In genomic region chr1:224747578-224747977, GRCh38 we compare ENCODE assay signal across 9 cellular contexts.
DNase-seq lines count a peak whose midpoint lies in the region; ATAC-seq and TF ChIP-seq lines count a peak whose summit lies in the region.
"Had no signal": no experiment of that assay in that cellular context is flagged by ENCODE, and none has a peak within 500 bp of the region (broad histone marks: within the 10 kb centered on the region; RNA-seq: fewer than 3 reads in every experiment).

No MANE protein-coding gene starts in this region.

- H3K4me3 Mint-ChIP-seq in activated naive CD4-positive, alpha-beta T cell treated with anti-CD3 and anti-CD28 coated beads for 36 hours: no peak overlapping the region
- H3K4me3 Mint-ChIP-seq in activated naive CD4-positive, alpha-beta T cell treated with anti-CD3 and anti-CD28 coated beads, Interleukin-2, amount 10 ng/mL, durations not matched to agents 7 days and 5 days: no peak overlapping the region
- H3K4me3 Mint-ChIP-seq in stimulated activated naive CD8-positive, alpha-beta T cell treated with anti-CD3 and anti-CD28 coated beads, Interleukin-15, amount 100 ng/mL, for 72 hours: no peak overlapping the region
- H3K4me3 Mint-ChIP-seq: CD8-positive, alpha-beta T cell had no signal

- no peak overlapping the region for H3K27ac Mint-ChIP-seq in activated naive CD4-positive, alpha-beta T cell treated with anti-CD3 and anti-CD28 coated beads for 36 hours
- no peak overlapping the region for H3K27ac Mint-ChIP-seq in activated naive CD4-positive, alpha-beta T cell treated with anti-CD3 and anti-CD28 coated beads, Interleukin-2, amount 10 ng/mL, durations not matched to agents 7 days and 5 days
- no peak overlapping the region for H3K27ac Mint-ChIP-seq in stimulated activated naive CD8-positive, alpha-beta T cell treated with anti-CD3 and anti-CD28 coated beads, Interleukin-15, amount 100 ng/mL, for 72 hours
- H3K27ac Mint-ChIP-seq: CD8-positive, alpha-beta T cell had no signal

- DNase-seq in activated naive CD4-positive, alpha-beta T cell treated with anti-CD3 and anti-CD28 coated beads for 36 hours: peak; percentile 29
- no peak for DNase-seq in activated naive CD4-positive, alpha-beta T cell treated with anti-CD3 and anti-CD28 coated beads, Interleukin-2, amount 10 ng/mL, durations not matched to agents 7 days and 5 days
- DNase-seq in stimulated activated naive CD8-positive, alpha-beta T cell treated with anti-CD3 and anti-CD28 coated beads, Interleukin-15, amount 100 ng/mL, for 72 hours: peak; percentile 52 to 55
- no peak for DNase-seq in NCI-H345 treated with DMSO at 0.1 percent for 48 hours (lab: John Stamatoyannopoulos, UW; ENCODE audit: unreplicated experiment)
- DNase-seq in uterus: no peak
- DNase-seq in inferior parietal cortex (ENCODE audit: extremely low spot score): no peak
- DNase-seq: CD8-positive, alpha-beta T cell had no signal

- no peaks in the 10 kb centered on the region for H3K27me3 ChIP-seq in uterus

- no peaks in the 10 kb centered on the region for H3K9me3 ChIP-seq in uterus

- H3K4me1 ChIP-seq in uterus: no peaks in the 10 kb centered on the region

- no peak overlapping the region for H3K4me3 ChIP-seq in uterus

- intact Hi-C loops in activated naive CD4-positive, alpha-beta T cell treated with anti-CD3 and anti-CD28 coated beads for 36 hours (cut with micrococcal nuclease): loop anchor here (5.0 kb wide), 1 partner anchor 125 kb away; no protein-coding TSS in a partner anchor
- intact Hi-C loops in uterus (cut with DNase I; ENCODE audit: low total_unique reads): no loop called here

- no peak for TF ChIP-seq POLR2A in uterus (IDR thresholded peaks at IDR 0.05)

- no peak overlapping the region for H3K27ac ChIP-seq in uterus

- peaks cover 34% of the 10 kb centered on the region for H3K4me1 Mint-ChIP-seq in activated naive CD4-positive, alpha-beta T cell treated with anti-CD3 and anti-CD28 coated beads for 36 hours (ENCODE audit: low read depth)
- H3K4me1 Mint-ChIP-seq in activated naive CD4-positive, alpha-beta T cell treated with anti-CD3 and anti-CD28 coated beads, Interleukin-2, amount 10 ng/mL, durations not matched to agents 7 days and 5 days: peaks cover 24% of the 10 kb centered on the region
- H3K4me1 Mint-ChIP-seq in stimulated activated naive CD8-positive, alpha-beta T cell treated with anti-CD3 and anti-CD28 coated beads, Interleukin-15, amount 100 ng/mL, for 72 hours: peaks cover 80% of the 10 kb centered on the region

- H3K36me3 Mint-ChIP-seq in activated naive CD4-positive, alpha-beta T cell treated with anti-CD3 and anti-CD28 coated beads for 36 hours (ENCODE audit: low read depth): no peaks in the 10 kb centered on the region
- H3K36me3 Mint-ChIP-seq in activated naive CD4-positive, alpha-beta T cell treated with anti-CD3 and anti-CD28 coated beads, Interleukin-2, amount 10 ng/mL, durations not matched to agents 7 days and 5 days: no peaks in the 10 kb centered on the region
- H3K36me3 Mint-ChIP-seq: CD8-positive, alpha-beta T cell had no signal

- no peak for TF ChIP-seq CTCF in uterus (IDR thresholded peaks at IDR 0.05)

- ATAC-seq in HG03139 (IDR thresholded peaks at IDR 0.05; ENCODE audit: unreplicated experiment) (peak; percentile 45), SK-N-SH treated with all-trans-retinoic acid at 6 μM for 48 hours (peak; percentile 45; the same call in 2 of the 3 replicates)
- ATAC-seq in stimulated activated naive CD8-positive, alpha-beta T cell treated with anti-CD3 and anti-CD28 coated beads, Interleukin-15, amount 100 ng/mL, for 72 hours: peak; percentile 68
- ATAC-seq: CD8-positive, alpha-beta T cell had no signal

- CTCF ChIA-PET in activated naive CD4-positive, alpha-beta T cell treated with anti-CD3 and anti-CD28 coated beads for 36 hours (lab: Charles Lee): no interaction called here
- CTCF ChIA-PET in activated naive CD4-positive, alpha-beta T cell treated with anti-CD3 and anti-CD28 coated beads, Interleukin-2, amount 10 ng/mL, durations not matched to agents 7 days and 5 days (lab: Charles Lee): no interaction called here

- peaks cover 15% of the 10 kb centered on the region for H3K27me3 Mint-ChIP-seq in activated naive CD4-positive, alpha-beta T cell treated with anti-CD3 and anti-CD28 coated beads for 36 hours (ENCODE audit: low read depth)
- peaks cover 10% of the 10 kb centered on the region for H3K27me3 Mint-ChIP-seq in activated naive CD4-positive, alpha-beta T cell treated with anti-CD3 and anti-CD28 coated beads, Interleukin-2, amount 10 ng/mL, durations not matched to agents 7 days and 5 days
- peaks cover 11% of the 10 kb centered on the region for H3K27me3 Mint-ChIP-seq in stimulated activated naive CD8-positive, alpha-beta T cell treated with anti-CD3 and anti-CD28 coated beads, Interleukin-15, amount 100 ng/mL, for 72 hours

- H3K9me3 Mint-ChIP-seq in activated naive CD4-positive, alpha-beta T cell treated with anti-CD3 and anti-CD28 coated beads for 36 hours: no peaks in the 10 kb centered on the region
- H3K9me3 Mint-ChIP-seq in activated naive CD4-positive, alpha-beta T cell treated with anti-CD3 and anti-CD28 coated beads, Interleukin-2, amount 10 ng/mL, durations not matched to agents 7 days and 5 days: no peaks in the 10 kb centered on the region
- H3K9me3 Mint-ChIP-seq in stimulated activated naive CD8-positive, alpha-beta T cell treated with anti-CD3 and anti-CD28 coated beads, Interleukin-15, amount 100 ng/mL, for 72 hours: no peaks in the 10 kb centered on the region
- H3K9me3 Mint-ChIP-seq: CD8-positive, alpha-beta T cell had no signal

- H3K36me3 ChIP-seq in uterus: no peaks in the 10 kb centered on the region

TF ChIP-seq in SK-N-SH treated with all-trans-retinoic acid at 6 μM for 48 hours, 23 proteins besides CTCF, POLR2A, EP300 and RAD21:
- TF ChIP-seq ZNF565 (CRISPR knock-in tag; conservative IDR thresholded peaks at IDR 0.05; ENCODE audit: low read depth): no peak
- no peak for TF ChIP-seq OSR1 (CRISPR knock-in tag; IDR thresholded peaks at IDR 0.05)
- no peak for TF ChIP-seq BACH2 (CRISPR knock-in tag; IDR thresholded peaks at IDR 0.05; ENCODE audit: borderline replicate concordance)
- TF ChIP-seq ZFP3 (CRISPR knock-in tag; IDR thresholded peaks at IDR 0.05): no peak
- TF ChIP-seq CREB5 (CRISPR knock-in tag; IDR thresholded peaks at IDR 0.05; ENCODE audit: low read depth): no peak
- TF ChIP-seq ZC3H10 (CRISPR knock-in tag; IDR thresholded peaks at IDR 0.05): no peak
- no peak for TF ChIP-seq RARB (CRISPR knock-in tag; IDR thresholded peaks at IDR 0.05)
TF ChIP-seq in SK-N-SH treated with all-trans-retinoic acid at 6 μM for 48 hours: peak in this region for 0.

Comparison
In these comparisons a context has a peak if more than half of its experiments do, and no peak if none do; other contexts are left out.
1. DNase-seq: peak in activated naive CD4-positive, alpha-beta T cell treated with anti-CD3 and anti-CD28 coated beads for 36 hours (single experiment) and stimulated activated naive CD8-positive, alpha-beta T cell treated with anti-CD3 and anti-CD28 coated beads, Interleukin-15, amount 100 ng/mL, for 72 hours (2 of 2); none in activated naive CD4-positive, alpha-beta T cell treated with anti-CD3 and anti-CD28 coated beads, Interleukin-2, amount 10 ng/mL, durations not matched to agents 7 days and 5 days (single experiment), NCI-H345 treated with DMSO at 0.1 percent for 48 hours (single experiment), uterus (0 of 2) and inferior parietal cortex (single experiment).
2. Peak in every context shown above with its lines, with median percentiles within 50 percentile points of each other: ATAC-seq.